In the genomic region with DNA sequence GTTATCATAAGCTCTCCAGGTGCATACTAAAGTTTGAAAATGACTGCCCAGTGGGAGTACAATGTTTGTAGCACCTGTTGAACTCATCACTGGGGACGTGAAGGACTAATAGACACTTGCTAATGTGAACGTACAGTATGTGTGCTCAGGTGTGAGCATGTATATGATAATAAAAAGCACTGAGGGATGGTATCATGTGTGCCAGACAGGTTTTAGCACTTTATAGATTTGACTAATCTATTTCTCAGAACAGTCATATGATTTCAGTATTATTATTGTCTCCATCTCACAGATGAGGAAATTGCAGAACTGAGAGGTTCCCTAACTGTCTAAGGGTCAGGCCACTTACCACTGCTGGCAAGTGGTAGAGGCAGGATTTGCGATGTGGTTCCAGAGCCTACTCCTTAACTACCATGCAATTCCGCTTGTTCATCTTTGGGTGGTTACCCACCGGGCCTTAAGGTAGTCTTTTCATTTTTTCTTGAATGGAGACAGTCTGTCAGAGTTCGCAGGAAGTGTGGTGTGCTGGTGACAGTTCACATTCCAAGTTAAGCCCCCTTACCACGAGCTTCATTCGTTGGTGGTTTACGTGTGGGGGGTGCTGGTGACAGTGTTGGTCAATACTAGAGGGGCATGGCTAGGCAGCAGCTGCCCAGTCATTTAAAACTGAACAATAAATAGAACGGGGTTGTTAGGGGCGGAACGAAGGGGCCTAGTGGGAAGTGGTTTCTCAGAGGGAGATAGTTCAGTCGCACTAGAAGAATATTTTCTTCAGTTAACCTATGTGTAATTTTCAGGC, we compare ENCODE assay signal across 9 cellular contexts. TPM values are rescaled to one million over a fixed set of nuclear protein-coding genes. Genes with fewer than 3 reads are reported as not detected.
A peak's percentile ranks its signal among the peaks of the same experiment; 100 is the strongest.
DNase-seq lines count a peak whose midpoint lies in the region; ATAC-seq lines count a peak whose summit lies in the region.
"Had no signal": no experiment of that assay in that cellular context is flagged by ENCODE, and none has a peak within 500 bp of the region (broad histone marks: within the 10 kb centered on the region; RNA-seq: fewer than 3 reads in every experiment).

No MANE protein-coding gene starts in this region.

- peaks cover 6% of the 10 kb centered on the region for H3K36me3 Mint-ChIP-seq in activated CD4-positive, alpha-beta T cell treated with anti-CD3 and anti-CD28 coated beads for 36 hours (ENCODE audit: low read depth)

- H3K4me1 Mint-ChIP-seq in activated CD4-positive, alpha-beta T cell treated with anti-CD3 and anti-CD28 coated beads for 36 hours: peaks cover 83% of the 10 kb centered on the region

- POLR2A ChIA-PET in activated CD4-positive, alpha-beta T cell treated with anti-CD3 and anti-CD28 coated beads for 36 hours (lab: Charles Lee): interaction anchor here (2.1 kb wide), 1 partner anchor 11 kb away, joined by 6 read pairs; no protein-coding TSS in a partner anchor

- no peaks in the 10 kb centered on the region for H3K9me3 ChIP-seq in trophoblast cell (ENCODE audit: insufficient read depth, low read depth, low read length)
- H3K9me3 ChIP-seq: A549 had no signal

- H4K8ac ChIP-seq in trophoblast cell (ENCODE audit: low read depth, low read length): no peak overlapping the region

- H2BK5ac ChIP-seq in trophoblast cell (ENCODE audit: low read depth, low read length, poor library complexity): no peak overlapping the region

- peaks cover 12% of the 10 kb centered on the region for H3K79me1 ChIP-seq in trophoblast cell (ENCODE audit: low read length)

- no peak overlapping the region for H3K27ac ChIP-seq in trophoblast cell (ENCODE audit: low read depth, low read length)
- H3K27ac ChIP-seq: A549 had no signal

- ATAC-seq in activated CD4-positive, alpha-beta T cell treated with anti-CD3 and anti-CD28 coated beads for 36 hours: peak; percentile 78
- peak; percentile 59 for ATAC-seq in HG02970 (IDR thresholded peaks at IDR 0.05; ENCODE audit: low FRiP score, unreplicated experiment)

- DNase-seq in activated CD4-positive, alpha-beta T cell treated with anti-CD3 and anti-CD28 coated beads for 36 hours: peak; percentile 41
- DNase-seq in activated CD4-positive, alpha-beta T cell treated with anti-CD3 and anti-CD28 coated beads, Interleukin-2, amount 50 U/mL, for 4 hours: no peak
- peak; percentile 95 for DNase-seq in SIG-M5 treated with dmso at 0.1 percent for 504 hours (lab: John Stamatoyannopoulos, UW; ENCODE audit: unreplicated experiment)
- DNase-seq in trophoblast cell: no peak
- DNase-seq in NCI-H510A (lab: John Stamatoyannopoulos, UW): no peak
- DNase-seq in effector CD4-positive, alpha-beta T cell: no peak
- no peak for DNase-seq in SHP77 treated with DMSO at 0.1 percent for 48 hours (lab: John Stamatoyannopoulos, UW)

- CTCF ChIA-PET in activated CD4-positive, alpha-beta T cell treated with anti-CD3 and anti-CD28 coated beads for 36 hours (lab: Charles Lee): interaction anchor here (0.8 to 3.0 kb wide), 3 partner anchors 13 to 89 kb away, joined by 3 to 10 read pairs (median 6); no protein-coding TSS in a partner anchor

- no peak overlapping the region for H3K23ac ChIP-seq in trophoblast cell (ENCODE audit: low read length)

- H3K27me3 Mint-ChIP-seq in activated CD4-positive, alpha-beta T cell treated with anti-CD3 and anti-CD28 coated beads for 36 hours: no peaks in the 10 kb centered on the region

- peaks cover 23 to 31% of the 10 kb centered on the region in 2 experiments for H3K4me1 ChIP-seq in trophoblast cell (ENCODE audit: control insufficient read depth in 1 of 2, insufficient read depth in 2 of 2, low read length in 2 of 2)

- H3K14ac ChIP-seq in trophoblast cell (ENCODE audit: low read length): no peak overlapping the region

- no peak overlapping the region for H2BK12ac ChIP-seq in trophoblast cell (ENCODE audit: low read length)

- H4K12ac ChIP-seq in trophoblast cell (ENCODE audit: low read depth, low read length): no peak overlapping the region

- no peak overlapping the region for H3K4me2 ChIP-seq in trophoblast cell (ENCODE audit: low read length)
- H3K4me2 ChIP-seq: A549 had no signal

- H3K4me3 Mint-ChIP-seq in activated CD4-positive, alpha-beta T cell treated with anti-CD3 and anti-CD28 coated beads for 36 hours: no peak overlapping the region

- H3K9me3 Mint-ChIP-seq in activated CD4-positive, alpha-beta T cell treated with anti-CD3 and anti-CD28 coated beads for 36 hours (ENCODE audit: low read depth): no peaks in the 10 kb centered on the region

- H3K27me3 ChIP-seq in trophoblast cell (ENCODE audit: insufficient read depth, low read length): no peaks in the 10 kb centered on the region

- peak overlapping the region; percentile 59 for H3K27ac Mint-ChIP-seq in activated CD4-positive, alpha-beta T cell treated with anti-CD3 and anti-CD28 coated beads for 36 hours

- intact Hi-C loops in activated CD4-positive, alpha-beta T cell treated with anti-CD3 and anti-CD28 coated beads for 36 hours (cut with DNase I, micrococcal nuclease): loop anchor here (1.0 to 2.0 kb wide), 4 partner anchors 13 to 68 kb away; partner anchors contain the start of gene RREB1 (in 1 of the 2)

- H4K91ac ChIP-seq in trophoblast cell (ENCODE audit: low read depth, low read length): no peak overlapping the region

- no peak overlapping the region for H3K9ac ChIP-seq in trophoblast cell (ENCODE audit: low read length)

- no peak overlapping the region for H3K4me3 ChIP-seq in trophoblast cell (ENCODE audit: low read depth, low read length)
- H3K4me3 ChIP-seq: A549 had no signal

- H2AFZ ChIP-seq in trophoblast cell (ENCODE audit: insufficient read depth, low read length, poor library complexity): no peak overlapping the region

- H3K79me2 ChIP-seq in trophoblast cell (ENCODE audit: control insufficient read depth, insufficient read depth, low read length, poor library complexity): peaks cover 25% of the 10 kb centered on the region

- H3K18ac ChIP-seq in trophoblast cell (ENCODE audit: low read length): no peak overlapping the region

- no CpG with 5 or more reads among the region's 13 CpGs for WGBS in trophoblast cell (ENCODE audit: extremely low coverage, insufficient coverage, insufficient read length)

- H3K36me3 ChIP-seq in trophoblast cell (ENCODE audit: control insufficient read depth in 1 of 2, insufficient read depth in 2 of 2, low read length in 2 of 2): peaks cover 2 to 4% of the 10 kb centered on the region in 2 experiments

- H3K4ac ChIP-seq in trophoblast cell (ENCODE audit: low read depth, low read length): peak overlapping the region; percentile 98

- H2BK120ac ChIP-seq in trophoblast cell (ENCODE audit: insufficient read depth, low read length, poor library complexity): no peak overlapping the region

- H2AK5ac ChIP-seq in trophoblast cell (ENCODE audit: low read length): no peak overlapping the region

RNA-seq across cellular contexts. Expression of gene RREB1, which starts 46.8 kb away (rescaled TPM):
- total RNA-seq in activated CD4-positive, alpha-beta T cell treated with anti-CD3 and anti-CD28 coated beads for 36 hours: 10 to 100 TPM; 14.7 to 18.1 TPM
- polyA plus RNA-seq in trophoblast cell (2013): 45.6 and 46.8 TPM in 2 replicates

Comparison
In these comparisons a context has a peak if more than half of its experiments do, and no peak if none do; other contexts are left out.
1. DNase-seq: peak in activated CD4-positive, alpha-beta T cell treated with anti-CD3 and anti-CD28 coated beads for 36 hours (single experiment) and SIG-M5 treated with dmso at 0.1 percent for 504 hours (single experiment); none in activated CD4-positive, alpha-beta T cell treated with anti-CD3 and anti-CD28 coated beads, Interleukin-2, amount 50 U/mL, for 4 hours (0 of 2), trophoblast cell (0 of 2), NCI-H510A (single experiment), effector CD4-positive, alpha-beta T cell (single experiment) and SHP77 treated with DMSO at 0.1 percent for 48 hours (single experiment).